In genomic region chr13:72782717-72783116, GRCh38 we compare ENCODE assay signal across 8 cellular contexts. TPM values are rescaled to one million over a fixed set of nuclear protein-coding genes. Genes with fewer than 3 reads are reported as not detected.
DNase-seq lines count a peak whose midpoint lies in the region; ATAC-seq and TF ChIP-seq lines count a peak whose summit lies in the region.

No MANE protein-coding gene starts in this region.

- H3K79me2 ChIP-seq in ACC112 (ENCODE audit: control insufficient read depth, insufficient read depth, low read length, unreplicated experiment): peaks cover 77% of the 10 kb centered on the region

- WGBS in tibial nerve, 2 donors: 1 to 5% methylated on average over 7 of the region's 7 CpGs

- H3K27me3 ChIP-seq in ACC112 (ENCODE audit: insufficient read depth, low read length) (no peaks in the 10 kb centered on the region), HL-60 (ENCODE audit: insufficient read depth, poor library complexity, severe bottlenecking) (no peaks in the 10 kb centered on the region), kidney epithelial cell (ENCODE audit: control insufficient read depth, insufficient read depth, low read length) (no peaks in the 10 kb centered on the region), tibial nerve (no peaks in the 10 kb centered on the region)

- H3K36me3 ChIP-seq in ACC112 (ENCODE audit: insufficient read depth, low read length): peaks cover 16% of the 10 kb centered on the region
- H3K36me3 ChIP-seq in kidney epithelial cell (ENCODE audit: control insufficient read depth, insufficient read depth, low read length): no peaks in the 10 kb centered on the region
- H3K36me3 ChIP-seq in tibial nerve: peaks cover 0 to 32% (median 0%) of the 10 kb centered on the region in 3 donors

- H3K27ac ChIP-seq in ACC112 (ENCODE audit: low read depth, low read length) (peak overlapping the region; percentile 71), HL-60 (replicated peaks) (peak overlapping the region; percentile 81), tibial nerve (peak overlapping the region in 3 of 4 donors; percentile 87 to 90 (median 89))

- peak overlapping the region; percentile 99 for H3K4me3 Mint-ChIP-seq in activated naive CD8-positive, alpha-beta T cell treated with anti-CD3 and anti-CD28 coated beads for 36 hours

- H3K4me3 ChIP-seq in ACC112 (ENCODE audit: low read depth, low read length) (peak overlapping the region; percentile 95), HL-60 (replicated peaks; ENCODE audit: insufficient read depth, low read length) (peak overlapping the region; percentile 97), kidney epithelial cell (ENCODE audit: low read depth, low read length) (peak overlapping the region; percentile 98), tibial nerve (peak overlapping the region; percentile 88 to 99 (median 97))

- no peaks in the 10 kb centered on the region for H3K9me3 ChIP-seq in tibial nerve

- DNase-seq in HL-60 (ENCODE audit: low read depth in 1 of 2, low spot score in 1 of 2): no peak
- DNase-seq in activated naive CD8-positive, alpha-beta T cell treated with anti-CD3 and anti-CD28 coated beads for 36 hours: no peak
- DNase-seq in kidney epithelial cell (ENCODE audit: low read depth): no peak
- no peak for DNase-seq in tibial nerve (ENCODE audit: low spot score in 2 of 2)
- no peak for DNase-seq in GM20000 (ENCODE audit: low spot score)

- H3K27me3 Mint-ChIP-seq in activated naive CD8-positive, alpha-beta T cell treated with anti-CD3 and anti-CD28 coated beads for 36 hours: no peaks in the 10 kb centered on the region

- H3K4me1 Mint-ChIP-seq in activated naive CD8-positive, alpha-beta T cell treated with anti-CD3 and anti-CD28 coated beads for 36 hours: peaks cover 41% of the 10 kb centered on the region

- H3K4me1 ChIP-seq in ACC112 (ENCODE audit: control insufficient read depth, insufficient read depth, low read length, unreplicated experiment): no peaks in the 10 kb centered on the region
- peaks cover 0 to 69% (median 10%) of the 10 kb centered on the region in 4 donors for H3K4me1 ChIP-seq in tibial nerve

- peak overlapping the region; percentile 69 for H2AFZ ChIP-seq in ACC112 (ENCODE audit: low read length, unreplicated experiment)

- ATAC-seq in HG03097 (IDR thresholded peaks at IDR 0.05; ENCODE audit: low FRiP score, unreplicated experiment) (no peak), HG02840 (IDR thresholded peaks at IDR 0.05; ENCODE audit: low FRiP score, unreplicated experiment) (no peak)

- no peaks in the 10 kb centered on the region for H3K9me3 Mint-ChIP-seq in activated naive CD8-positive, alpha-beta T cell treated with anti-CD3 and anti-CD28 coated beads for 36 hours

- no peak for TF ChIP-seq EP300 in tibial nerve (IDR thresholded peaks at IDR 0.05)

- peaks cover 37% of the 10 kb centered on the region for H3K36me3 Mint-ChIP-seq in activated naive CD8-positive, alpha-beta T cell treated with anti-CD3 and anti-CD28 coated beads for 36 hours

- no peak for TF ChIP-seq POLR2A in tibial nerve (IDR thresholded peaks at IDR 0.05)

- TF ChIP-seq CTCF in HL-60 (IDR thresholded peaks at IDR 0.05; ENCODE audit: insufficient read depth, low read length): no peak
- TF ChIP-seq CTCF in kidney epithelial cell (IDR thresholded peaks at IDR 0.05; ENCODE audit: insufficient read depth, low read length, poor library complexity, severe bottlenecking): no peak
- no peak for TF ChIP-seq CTCF in tibial nerve (IDR thresholded peaks at IDR 0.05)
- TF ChIP-seq CTCF in GM20000 (IDR thresholded peaks at IDR 0.05; ENCODE audit: extremely low read depth, missing control alignments): no peak

- peak overlapping the region; percentile 100 for H3K27ac Mint-ChIP-seq in activated naive CD8-positive, alpha-beta T cell treated with anti-CD3 and anti-CD28 coated beads for 36 hours

RNA-seq across cellular contexts. Expression of gene PIBF1, which starts 0.8 kb away (rescaled TPM):
- 10 to 100 TPM; 20.0 to 20.9 TPM for total RNA-seq in activated naive CD8-positive, alpha-beta T cell treated with anti-CD3 and anti-CD28 coated beads for 36 hours
- total RNA-seq in kidney epithelial cell: 12.2 and 17.0 TPM in 2 replicates
- 10 to 100 TPM; 19.4 to 63.8 (median 40.2) TPM for total RNA-seq in tibial nerve

RNA-seq across cellular contexts. Expression of gene DIS3, which starts 1.0 kb away (rescaled TPM):
- 10 to 100 TPM; 63.7 to 64.3 TPM for total RNA-seq in activated naive CD8-positive, alpha-beta T cell treated with anti-CD3 and anti-CD28 coated beads for 36 hours
- total RNA-seq in kidney epithelial cell: 37.0 and 39.4 TPM in 2 replicates
- total RNA-seq in tibial nerve: 10 to 100 TPM; 28.0 to 37.4 (median 30.8) TPM

RNA-seq across cellular contexts. Expression of gene BORA, which starts 55.0 kb away (rescaled TPM):
- 10 to 100 TPM; 17.3 to 18.0 TPM for total RNA-seq in activated naive CD8-positive, alpha-beta T cell treated with anti-CD3 and anti-CD28 coated beads for 36 hours
- total RNA-seq in kidney epithelial cell: 4.4 and 12.3 TPM in 2 replicates
- total RNA-seq in tibial nerve: 1 to 10 TPM in 3 of 4 donors, under 1 TPM in 1; 0.78 to 3.3 (median 1.9) TPM

RNA-seq across cellular contexts. Expression of gene MZT1, which starts 55.3 kb away (rescaled TPM):
- total RNA-seq in activated naive CD8-positive, alpha-beta T cell treated with anti-CD3 and anti-CD28 coated beads for 36 hours: 10 to 100 TPM; 29.6 to 33.8 TPM
- 12.7 and 18.0 TPM in 2 replicates for total RNA-seq in kidney epithelial cell
- 1 to 10 TPM; 2.7 to 7.6 (median 4.1) TPM for total RNA-seq in tibial nerve
